Comparison of ENCODE assay signal across 28 cellular contexts in genomic region chr2:215299337-215299859, GRCh38. TPM values are rescaled to one million over a fixed set of nuclear protein-coding genes. Genes with fewer than 3 reads are reported as not detected.
DNase-seq lines count a peak whose midpoint lies in the region; ATAC-seq, FAIRE-seq and TF ChIP-seq lines count a peak whose summit lies in the region.
"Had no signal": no experiment of that assay in that cellular context is flagged by ENCODE, and none has a peak within 500 bp of the region (broad histone marks: within the 10 kb centered on the region; RNA-seq: fewer than 3 reads in every experiment).

No MANE protein-coding gene starts in this region.

- intact Hi-C loops in K562 (cut with micrococcal nuclease) = no loop called here

- peak overlapping the region; percentile 72 to 79; a peak in 3 of 4 replicates for H3K9ac ChIP-seq in K562 (ENCODE audit: insufficient read depth in 1 of 2, low read depth in 2 of 2, low read length in 2 of 2)
- H3K9ac ChIP-seq in mesendoderm (ENCODE audit: low read length) = no peak overlapping the region
- H3K9ac ChIP-seq in trophoblast cell (ENCODE audit: low read length) = no peak overlapping the region

- H2BK15ac ChIP-seq in mesendoderm (replicated peaks; ENCODE audit: low read depth) = no peak overlapping the region

- peaks cover 2% of the 10 kb centered on the region; the same call in 1 of the 2 replicates for H3K9me3 ChIP-seq in K562 (replicated peaks; ENCODE audit: control insufficient read depth, insufficient read depth, low read depth, low read length)
- no peaks in the 10 kb centered on the region for H3K9me3 ChIP-seq in trophoblast cell (ENCODE audit: insufficient read depth, low read depth, low read length)
- H3K9me3 ChIP-seq: ovary, testis, vagina had no signal

- no peak overlapping the region for H4K91ac ChIP-seq in trophoblast cell (ENCODE audit: low read depth, low read length)

- H2BK5ac ChIP-seq in mesendoderm (ENCODE audit: low read length) (no peak overlapping the region), trophoblast cell (ENCODE audit: low read depth, low read length, poor library complexity) (no peak overlapping the region)

- no peak overlapping the region for H3K14ac ChIP-seq in trophoblast cell (ENCODE audit: low read length)

- in situ Hi-C loops in K562 (cut with MboI) = no loop called here

- no peaks in the 10 kb centered on the region for H3K9me1 ChIP-seq in K562 (ENCODE audit: control insufficient read depth, insufficient read depth, low read length)

- WGBS in K562 (ENCODE audit: insufficient coverage, low coverage, missing lambda C conversion rate) = 22% methylated on average over 4 of the region's 6 CpGs
- WGBS in mesendoderm (ENCODE audit: extremely low coverage, insufficient coverage, low lambda C conversion rate) = no CpG with 5 or more reads among the region's 6 CpGs
- WGBS in trophoblast cell (ENCODE audit: extremely low coverage, insufficient coverage, insufficient read length) = no CpG with 5 or more reads among the region's 6 CpGs

- no peak overlapping the region for H4K5ac ChIP-seq in mesendoderm (ENCODE audit: low read length)

- H4K8ac ChIP-seq in mesendoderm (ENCODE audit: low read depth, low read length) (no peak overlapping the region), trophoblast cell (ENCODE audit: low read depth, low read length) (no peak overlapping the region)

- no peaks in the 10 kb centered on the region for H4K20me1 ChIP-seq in K562 (replicated peaks; ENCODE audit: control insufficient read depth, insufficient read depth, low read length)

- peak overlapping the region; percentile 98 for H2AFZ ChIP-seq in K562 (ENCODE audit: low read depth, low read length)
- no peak overlapping the region for H2AFZ ChIP-seq in trophoblast cell (ENCODE audit: insufficient read depth, low read length, poor library complexity)

- DNase-seq in DMS 273 (lab: John Stamatoyannopoulos, UW; ENCODE audit: unreplicated experiment) (peak; percentile 98), NCI-H2227 (lab: John Stamatoyannopoulos, UW; ENCODE audit: unreplicated experiment) (peak; percentile 94), K562 (ENCODE audit: extremely low read depth in 1 of 4, low spot score in 3 of 4) (peak in 3 of 4 experiments; percentile 18 to 77 (median 62)), mesendoderm (peak; percentile 17), trophoblast cell (no peak), T1000 (lab: John Stamatoyannopoulos, UW) (no peak)
- no peak for DNase-seq in NK-92 treated with Interleukin-12 subunit alpha and Interleukin-12 subunit beta, amount 100 ng/mL, for 24 hours (lab: John Stamatoyannopoulos, UW)
- DNase-seq: activated B cell treated with CpG ODN at 0.5 μM for 24 hours; activated CD4-positive, alpha-beta memory T cell treated with anti-CD3 and anti-CD28 coated beads for 36 hours; activated CD8-positive, alpha-beta memory T cell treated with anti-CD3 and anti-CD28 coated beads, Interleukin-2, amount 50 U/mL, for 48 hours; activated naive CD8-positive, alpha-beta T cell treated with anti-CD3 and anti-CD28 coated beads, Interleukin-2, amount 10 ng/mL, durations not matched to agents 7 days and 5 days; BE2C; DND-41; dorsolateral prefrontal cortex; H9; naive thymus-derived CD8-positive, alpha-beta T cell; NCI-H1048; NCI-H2081; NCI-H510A; ovary; stimulated activated naive CD4-positive, alpha-beta T cell treated with Interleukin-2 at 50 U/mL for 16 hours; testis had no signal

- CTCF ChIA-PET in K562 (lab: Yijun Ruan, JAX; ENCODE audit: low intra/inter-chr PET ratio) = no interaction called here

- H3K27me3 ChIP-seq in K562 (ENCODE audit: control insufficient read depth in 2 of 2, insufficient read depth in 2 of 2, low read length in 2 of 2) = no peaks in the 10 kb centered on the region
- H3K27me3 ChIP-seq in mesendoderm (ENCODE audit: insufficient read depth, low read length, poor library complexity) = no peaks in the 10 kb centered on the region
- H3K27me3 ChIP-seq in trophoblast cell (ENCODE audit: insufficient read depth, low read length) = no peaks in the 10 kb centered on the region
- H3K27me3 ChIP-seq: BE2C, dorsolateral prefrontal cortex, ovary, testis, vagina had no signal

- no peak overlapping the region for H3K56ac ChIP-seq in mesendoderm (ENCODE audit: low read length)

- TF ChIP-seq CTCF in K562 (IDR thresholded peaks at IDR 0.05 in 2 of 3, conservative IDR thresholded peaks at IDR 0.05 in 1 of 3; ENCODE audit: insufficient read depth in 2 of 3, low read depth in 1 of 3, low read length in 3 of 3) = no peak

- no peak overlapping the region for H3K4me3 ChIP-seq in K562
- H3K4me3 ChIP-seq in mesendoderm (ENCODE audit: low read length) = no peak overlapping the region
- H3K4me3 ChIP-seq in trophoblast cell (ENCODE audit: low read depth, low read length) = no peak overlapping the region
- H3K4me3 ChIP-seq: dorsolateral prefrontal cortex, ovary, testis, vagina had no signal

- no peaks in the 10 kb centered on the region for H3K79me1 ChIP-seq in mesendoderm (ENCODE audit: low read length)
- no peaks in the 10 kb centered on the region for H3K79me1 ChIP-seq in trophoblast cell (ENCODE audit: low read length)

- H3K79me2 ChIP-seq in K562 (ENCODE audit: control insufficient read depth, insufficient read depth, low read length) (no peaks in the 10 kb centered on the region), mesendoderm (ENCODE audit: control insufficient read depth, insufficient read depth, low read length) (no peaks in the 10 kb centered on the region), trophoblast cell (ENCODE audit: control insufficient read depth, insufficient read depth, low read length, poor library complexity) (no peaks in the 10 kb centered on the region)

- peak; percentile 55; the same call in 1 of the 2 replicates for TF ChIP-seq POLR2A in K562 (conservative IDR thresholded peaks at IDR 0.05)

- no peak overlapping the region for H3K23ac ChIP-seq in mesendoderm (ENCODE audit: low read length)
- H3K23ac ChIP-seq in trophoblast cell (ENCODE audit: low read length) = no peak overlapping the region

- no peak overlapping the region for H2BK12ac ChIP-seq in trophoblast cell (ENCODE audit: low read length)

- H3K27ac ChIP-seq in K562 (ENCODE audit: extremely low read depth, low read depth, low read length) (peak overlapping the region; percentile 91), mesendoderm (ENCODE audit: low read depth, low read length) (no peak overlapping the region), trophoblast cell (ENCODE audit: low read depth, low read length) (no peak overlapping the region)
- H3K27ac ChIP-seq: dorsolateral prefrontal cortex, ovary, RWPE1, testis, vagina had no signal

- TF ChIP-seq RAD21 in K562 (CRISPR knock-in tag; conservative IDR thresholded peaks at IDR 0.05 in 1 of 2, IDR thresholded peaks at IDR 0.05 in 1 of 2) = no peak

- no peak overlapping the region for H4K12ac ChIP-seq in trophoblast cell (ENCODE audit: low read depth, low read length)

- H3K4ac ChIP-seq in mesendoderm (ENCODE audit: low read depth, low read length) (no peak overlapping the region), trophoblast cell (ENCODE audit: low read depth, low read length) (no peak overlapping the region)

- BruUV-seq in K562 (replicated peaks; lab: Mats Ljungman, UMichigan) = no TSS peak

- peaks cover under 1 to 3% of the 10 kb centered on the region in 2 experiments; a peak in 3 of 5 replicates for H3K4me1 ChIP-seq in K562 (replicated peaks in 1 of 2; ENCODE audit: control insufficient read depth in 2 of 2, insufficient read depth in 2 of 2, low read length in 2 of 2)
- no peaks in the 10 kb centered on the region for H3K4me1 ChIP-seq in mesendoderm (ENCODE audit: control insufficient read depth, low read depth, low read length)
- no peaks in the 10 kb centered on the region for H3K4me1 ChIP-seq in trophoblast cell (ENCODE audit: control insufficient read depth in 1 of 2, insufficient read depth in 2 of 2, low read length in 2 of 2)
- H3K4me1 ChIP-seq: BE2C, testis, vagina had no signal

- H2AK5ac ChIP-seq in mesendoderm (ENCODE audit: low read length) (no peak overlapping the region), trophoblast cell (ENCODE audit: low read length) (no peak overlapping the region)

- POLR2A ChIA-PET in K562 (lab: Yijun Ruan, JAX) = no interaction called here

- FAIRE-seq in K562 (lab: Jason Lieb, UNC) = peak; percentile 84
- FAIRE-seq: astrocyte, endothelial cell of umbilical vein, GM12892 had no signal

- H3K18ac ChIP-seq in mesendoderm (ENCODE audit: low read length) (no peak overlapping the region), trophoblast cell (ENCODE audit: low read length) (no peak overlapping the region)

- H3K36me3 ChIP-seq in K562 (ENCODE audit: control insufficient read depth, insufficient read depth, low read length) = no peaks in the 10 kb centered on the region
- H3K36me3 ChIP-seq in mesendoderm (ENCODE audit: control insufficient read depth, insufficient read depth, low read length) = no peaks in the 10 kb centered on the region
- no peaks in the 10 kb centered on the region for H3K36me3 ChIP-seq in trophoblast cell (ENCODE audit: control insufficient read depth in 1 of 2, insufficient read depth in 2 of 2, low read length in 2 of 2)
- H3K36me3 ChIP-seq: BE2C, ovary, vagina had no signal

- TF ChIP-seq EP300 in K562 (IDR thresholded peaks at IDR 0.05; ENCODE audit: low read length) = peak; percentile 51

- no peak overlapping the region for H2BK120ac ChIP-seq in mesendoderm (ENCODE audit: low read depth, low read length)
- no peak overlapping the region for H2BK120ac ChIP-seq in trophoblast cell (ENCODE audit: insufficient read depth, low read length, poor library complexity)

- H3K4me2 ChIP-seq in K562 (ENCODE audit: insufficient read depth, low read length) = peak overlapping the region; percentile 68
- no peak overlapping the region for H3K4me2 ChIP-seq in mesendoderm (ENCODE audit: low read length)
- H3K4me2 ChIP-seq in trophoblast cell (ENCODE audit: low read length) = no peak overlapping the region

- ATAC-seq in K562 (peak; percentile 94), GM21717 (IDR thresholded peaks at IDR 0.05; ENCODE audit: unreplicated experiment) (no peak)
- ATAC-seq: naive thymus-derived CD8-positive, alpha-beta T cell had no signal

RNA-seq across cellular contexts. Expression of gene ATIC, which starts 12.5 kb away (rescaled TPM):
- total RNA-seq in K562 (2011; cell fraction: chromatin; rRNA removed; ENCODE audit: low replicate concordance) = 153 and 264 TPM in 2 replicates
- total RNA-seq in K562 (2011; cell fraction: nucleolus; rRNA removed) = 74.7 and 102 TPM in 2 replicates
- total RNA-seq in K562 (2011; cell fraction: nucleoplasm; rRNA removed) = 123 and 141 TPM in 2 replicates
- total RNA-seq in K562 (2014; rRNA removed) (61.6 and 71.6 TPM in 2 replicates), K562 (2014; rRNA removed; fragmentation: Illumina TruSeq; extraction: Trizol) (54.2 and 58.4 TPM in 2 replicates), K562 (2015; rRNA removed; fragmentation: Illumina TruSeq; extraction: Trizol) (45.6 and 53.5 TPM in 2 replicates), K562 (2021) (305 and 308 TPM in 2 replicates)
- polyA plus RNA-seq in K562 (2011; rRNA removed) (131 and 134 TPM in 2 replicates), K562 (2014; fragmentation: Illumina TruSeq; extraction: Trizol) (384 and 426 TPM in 2 replicates), K562 (2014; fragmentation: Nextera tagmentation; extraction: Ambion mirVana) (100 to 1,000 TPM; 304 to 480 TPM), K562 (2014; rRNA removed) (178 and 212 TPM in 2 replicates)
- 79.2 and 99.4 TPM in 2 replicates for polyA plus RNA-seq in K562 (2011; cell fraction: cytosol; rRNA removed)
- polyA plus RNA-seq in K562 (2011; cell fraction: nucleus; rRNA removed) = 112 and 126 TPM in 2 replicates
- 257 and 409 TPM in 2 replicates for polyA plus RNA-seq in K562 (2012)
- 285 and 362 TPM in 2 replicates for polyA minus RNA-seq in K562 (2011; rRNA and poly(A)+ RNA removed)
- 147 and 208 TPM in 2 replicates for polyA minus RNA-seq in K562 (2011; cell fraction: cytosol; rRNA and poly(A)+ RNA removed)
- polyA minus RNA-seq in K562 (2011; cell fraction: nucleus; rRNA and poly(A)+ RNA removed) = 47.4 and 65.0 TPM in 2 replicates
- 652 TPM for polyA plus RNA-seq in mesendoderm (2013, experiment 1 of 2)
- 630 TPM for polyA plus RNA-seq in mesendoderm (2013, experiment 2 of 2)
- 268 and 278 TPM in 2 replicates for polyA plus RNA-seq in trophoblast cell (2013)

Comparison
In these comparisons a context has a peak if more than half of its experiments do, and no peak if none do; other contexts are left out.
1. DNase-seq: peak in DMS 273 (single experiment), NCI-H2227 (single experiment), K562 (3 of 4) and mesendoderm (single experiment); none in trophoblast cell (0 of 2), T1000 (single experiment) and NK-92 treated with Interleukin-12 subunit alpha and Interleukin-12 subunit beta, amount 100 ng/mL, for 24 hours (single experiment).
2. H3K9ac ChIP-seq: peak in K562 (2 of 2); none in mesendoderm (single experiment) and trophoblast cell (single experiment).